ENCODE assay signal across 8 cellular contexts in the genomic region with DNA sequence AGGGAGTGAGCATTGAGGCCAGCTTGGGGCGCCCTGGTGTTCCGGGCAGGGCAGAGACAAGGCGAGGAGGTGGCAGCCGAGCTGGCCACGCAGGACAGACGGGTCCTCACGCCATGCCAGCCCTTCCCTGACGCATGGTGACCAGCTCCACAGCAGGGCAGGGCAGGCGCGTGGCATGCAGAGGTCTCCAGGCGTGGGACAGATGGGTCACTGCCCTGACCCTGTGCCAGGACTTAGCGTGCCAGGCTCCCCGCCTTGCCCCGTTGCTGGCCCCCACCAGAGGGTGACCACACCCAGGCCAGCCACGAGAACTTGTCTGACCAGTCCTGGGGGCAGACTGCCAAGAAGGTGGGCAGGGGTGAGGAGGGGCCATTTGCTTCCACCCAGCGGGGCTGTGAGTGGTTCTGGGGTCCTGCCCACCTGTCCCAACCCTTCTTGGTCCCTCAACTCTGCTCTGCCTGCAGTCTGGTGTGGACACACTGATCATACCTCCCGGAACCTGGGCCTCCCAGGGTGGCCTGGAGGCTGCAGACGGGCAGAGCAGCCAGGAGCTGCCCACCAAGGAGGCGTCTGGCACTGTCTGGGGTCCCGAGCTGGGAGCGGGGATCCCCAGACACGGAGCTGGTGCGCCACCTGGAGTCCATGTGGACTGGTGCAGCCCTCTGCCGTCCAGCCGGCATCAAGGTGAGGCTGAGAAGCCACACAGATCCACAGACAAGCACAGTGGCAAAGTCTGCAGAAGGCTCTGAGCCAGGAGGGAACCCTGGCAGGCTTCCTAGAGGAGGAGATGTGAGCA. TPM values are rescaled to one million over a fixed set of nuclear protein-coding genes. Genes with fewer than 3 reads are reported as not detected.
A peak's percentile ranks its signal among the peaks of the same experiment; 100 is the strongest.
DNase-seq lines count a peak whose midpoint lies in the region; ATAC-seq and TF ChIP-seq lines count a peak whose summit lies in the region.

A gene (plus strand): TSS at position 446 of the 796 bp plus-strand sequence. CDS start 834 bp downstream, outside the sequence.

- H3K4me3 ChIP-seq in coronary artery: no peak within 1 kb of the TSS
- H3K4me3 ChIP-seq in lower lobe of right lung: peak within 1 kb of the TSS; percentile 6

- DNase-seq in ACHN (peak; percentile 76), GM19240 (ENCODE audit: insufficient read length, low spot score) (peak; percentile 86), NCI-H460 (ENCODE audit: extremely low read depth, low read depth) (peak; percentile 77), coronary artery (ENCODE audit: low spot score) (no peak), lower lobe of right lung (peak; percentile 90), NCI-H187 treated with DMSO at 0.1 percent for 48 hours (lab: John Stamatoyannopoulos, UW) (no peak)
- peak; percentile 84 for DNase-seq in activated CD4-positive, alpha-beta T cell treated with anti-CD3 and anti-CD28 coated beads, Interleukin-2, amount 50 U/mL, for 1 hour
- DNase-seq in stimulated activated CD8-positive, alpha-beta memory T cell treated with anti-CD3 and anti-CD28 coated beads, Interleukin-12 subunit alpha, Interleukin-12 subunit beta, amount 100 ng/mL, for 4 hours (ENCODE audit: low read depth): peak; percentile 65

- H3K9me3 ChIP-seq in lower lobe of right lung: no peaks in the 10 kb centered on the region

- no peaks in the 10 kb centered on the region for H3K36me3 ChIP-seq in lower lobe of right lung

- TF ChIP-seq CTCF in coronary artery (IDR thresholded peaks at IDR 0.05) (peak; percentile 47), lower lobe of right lung (IDR thresholded peaks at IDR 0.05) (peak; percentile 92)

- ATAC-seq in lower lobe of right lung: peak; percentile 73 to 75

- H3K27ac ChIP-seq in coronary artery: no peak within 1 kb of the TSS
- H3K27ac ChIP-seq in lower lobe of right lung: peak within 1 kb of the TSS; percentile 77

- intact Hi-C loops in lower lobe of right lung (cut with DNase I): no loop called here

- in situ Hi-C loops in ACHN (cut with HindIII; ENCODE audit: low pct_ligation_motif_present, low pct_unique_long_range_greater_than_20kb, low sequenced_read_pairs): no loop called here

- H3K4me1 ChIP-seq in lower lobe of right lung: peaks cover 30% of the 10 kb centered on the region

- H3K27me3 ChIP-seq in lower lobe of right lung (ENCODE audit: low read depth): peaks cover 38% of the 10 kb centered on the region

RNA-seq across cellular contexts. Expression of the gene that starts here (rescaled TPM):
- total RNA-seq in NCI-H460 (2014; rRNA removed; shearing (Covaris generic)): not detected in 2 replicates
- not detected in 2 replicates for polyA plus RNA-seq in NCI-H460 (2014; cell fraction: nucleus; rRNA removed)
- total RNA-seq in lower lobe of right lung: 0.21 TPM

Comparison
In these comparisons a context has a peak if more than half of its experiments do, and no peak if none do; other contexts are left out.
1. Peak in DNase-seq in NCI-H460; RNA of the gene not detected or under 1 TPM.
2. Peak in DNase-seq, ATAC-seq, H3K4me3 ChIP-seq and H3K27ac ChIP-seq in lower lobe of right lung; RNA of the gene not detected or under 1 TPM.
3. DNase-seq: peak in ACHN (single experiment), GM19240 (single experiment), activated CD4-positive, alpha-beta T cell treated with anti-CD3 and anti-CD28 coated beads, Interleukin-2, amount 50 U/mL, for 1 hour (single experiment) and stimulated activated CD8-positive, alpha-beta memory T cell treated with anti-CD3 and anti-CD28 coated beads, Interleukin-12 subunit alpha, Interleukin-12 subunit beta, amount 100 ng/mL, for 4 hours (single experiment); none in coronary artery (single experiment) and NCI-H187 treated with DMSO at 0.1 percent for 48 hours (single experiment).